20 cellular contexts compared by ENCODE assay signal in genomic region chr6:31243508-31243907, GRCh38.
"Had no signal": no experiment of that assay in that cellular context is flagged by ENCODE, and none has a peak within 500 bp of the region (broad histone marks: within the 10 kb centered on the region; RNA-seq: fewer than 3 reads in every experiment).

No MANE protein-coding gene starts in this region.

- H3K4me2 ChIP-seq: hepatocyte had no signal

- H3K79me2 ChIP-seq: hepatocyte had no signal

- H3K27me3 ChIP-seq: neutrophil, pancreas, stomach had no signal

- H3K4me3 Mint-ChIP-seq: activated naive CD8-positive, alpha-beta T cell treated with anti-CD3 and anti-CD28 coated beads, Interleukin-2, amount 10 ng/mL, durations not matched to agents 7 days and 5 days; activated T-helper 17 cell treated with anti-CD3 and anti-CD28 coated beads, Interleukin-2, amount 50 U/mL, for 72 hours; effector memory CD8-positive, alpha-beta T cell; natural killer cell treated with Interleukin-12 subunit alpha and Interleukin-12 subunit beta and Interleukin-15 and Interleukin-18, amount 100 ng/mL, for 72 hours; stimulated activated effector memory CD8-positive, alpha-beta T cell treated with anti-CD3 and anti-CD28 coated beads, Interleukin-12 subunit alpha, Interleukin-12 subunit beta, amount 100 ng/mL, for 72 hours; type B pancreatic cell had no signal

- H3K27ac ChIP-seq: esophagus squamous epithelium, hepatocyte, lower lobe of right lung, neutrophil, pancreas, stomach, WERI-Rb-1 had no signal

- H3K36me3 ChIP-seq: esophagus squamous epithelium, lower lobe of right lung, neutrophil, pancreas, stomach, WERI-Rb-1 had no signal

- H2AFZ ChIP-seq: hepatocyte had no signal

- H3K36me3 Mint-ChIP-seq: stimulated activated effector memory CD8-positive, alpha-beta T cell treated with anti-CD3 and anti-CD28 coated beads, Interleukin-12 subunit alpha, Interleukin-12 subunit beta, amount 100 ng/mL, for 72 hours; type B pancreatic cell had no signal

- ATAC-seq: activated T-helper 17 cell treated with anti-CD3 and anti-CD28 coated beads, Interleukin-2, amount 50 U/mL, for 72 hours; effector memory CD8-positive, alpha-beta T cell; left colon; lower lobe of right lung; natural killer cell treated with Interleukin-12 subunit alpha and Interleukin-12 subunit beta and Interleukin-15 and Interleukin-18, amount 100 ng/mL, for 72 hours; pancreas; sciatic nerve; stimulated activated effector memory CD8-positive, alpha-beta T cell treated with anti-CD3 and anti-CD28 coated beads, Interleukin-12 subunit alpha, Interleukin-12 subunit beta, amount 100 ng/mL, for 72 hours had no signal

- DNase-seq: activated CD4-positive, alpha-beta T cell treated with anti-CD3 and anti-CD28 coated beads for 1 hour; activated naive CD4-positive, alpha-beta T cell treated with Interleukin-2 at 50 U/mL for 16 hours; activated naive CD8-positive, alpha-beta T cell treated with anti-CD3 and anti-CD28 coated beads, Interleukin-2, amount 10 ng/mL, durations not matched to agents 7 days and 5 days; activated T-cell treated with anti-CD3 and anti-CD28 coated beads for 4 hours; amygdala; esophagus squamous epithelium; left colon; lower lobe of right lung; pancreas; stimulated activated CD4-positive, alpha-beta T cell treated with anti-CD3 and anti-CD28 coated beads, Interleukin-4, amount 100 ng/mL, for 24 hours; stomach; WERI-Rb-1 had no signal

- H3K27ac Mint-ChIP-seq: activated naive CD8-positive, alpha-beta T cell treated with anti-CD3 and anti-CD28 coated beads, Interleukin-2, amount 10 ng/mL, durations not matched to agents 7 days and 5 days; natural killer cell treated with Interleukin-12 subunit alpha and Interleukin-12 subunit beta and Interleukin-15 and Interleukin-18, amount 100 ng/mL, for 72 hours; stimulated activated effector memory CD8-positive, alpha-beta T cell treated with anti-CD3 and anti-CD28 coated beads, Interleukin-12 subunit alpha, Interleukin-12 subunit beta, amount 100 ng/mL, for 72 hours; type B pancreatic cell had no signal

- H3K27me3 Mint-ChIP-seq: activated T-helper 17 cell treated with anti-CD3 and anti-CD28 coated beads, Interleukin-2, amount 50 U/mL, for 72 hours had no signal

- H3K9me3 Mint-ChIP-seq: type B pancreatic cell had no signal

- H3K4me3 ChIP-seq: esophagus squamous epithelium, hepatocyte, lower lobe of right lung, pancreas, stomach had no signal

- H3K4me1 Mint-ChIP-seq: activated naive CD8-positive, alpha-beta T cell treated with anti-CD3 and anti-CD28 coated beads, Interleukin-2, amount 10 ng/mL, durations not matched to agents 7 days and 5 days; stimulated activated effector memory CD8-positive, alpha-beta T cell treated with anti-CD3 and anti-CD28 coated beads, Interleukin-12 subunit alpha, Interleukin-12 subunit beta, amount 100 ng/mL, for 72 hours had no signal

- H3K9me3 ChIP-seq: esophagus squamous epithelium, lower lobe of right lung, neutrophil, pancreas had no signal

- H3K4me1 ChIP-seq: esophagus squamous epithelium, lower lobe of right lung, pancreas, stomach had no signal

- FAIRE-seq: pancreas had no signal
